Comparison of ENCODE assay signal across 25 cellular contexts in genomic region chr14:68335312-68335711, GRCh38.
"Had no signal": no experiment of that assay in that cellular context is flagged by ENCODE, and none has a peak within 500 bp of the region (broad histone marks: within the 10 kb centered on the region; RNA-seq: fewer than 3 reads in every experiment).

No MANE protein-coding gene starts in this region.

- H2AFZ ChIP-seq: hepatocyte had no signal

- H3K27ac ChIP-seq: hepatocyte, left lung, sigmoid colon, thoracic aorta, upper lobe of right lung, VCaP had no signal

- H3K9me3 Mint-ChIP-seq: central memory CD8-positive, alpha-beta T cell; effector memory CD8-positive, alpha-beta T cell; natural killer cell had no signal

- H3K27ac Mint-ChIP-seq: activated CD8-positive, alpha-beta T cell treated with anti-CD3 and anti-CD28 coated beads, Interleukin-2, amount 10 ng/mL, durations not matched to agents 7 days and 5 days; activated naive CD8-positive, alpha-beta T cell treated with anti-CD3 and anti-CD28 coated beads for 36 hours; effector memory CD8-positive, alpha-beta T cell had no signal

- H3K36me3 Mint-ChIP-seq: natural killer cell had no signal

- H3K9me3 ChIP-seq: left lung, sigmoid colon, thoracic aorta, upper lobe of right lung had no signal

- H3K4me1 Mint-ChIP-seq: central memory CD8-positive, alpha-beta T cell had no signal

- H3K79me2 ChIP-seq: hepatocyte had no signal

- H3K4me3 Mint-ChIP-seq: activated CD8-positive, alpha-beta T cell treated with anti-CD3 and anti-CD28 coated beads, Interleukin-2, amount 10 ng/mL, durations not matched to agents 7 days and 5 days; activated naive CD8-positive, alpha-beta T cell treated with anti-CD3 and anti-CD28 coated beads for 36 hours; central memory CD8-positive, alpha-beta T cell; effector memory CD8-positive, alpha-beta T cell; natural killer cell had no signal

- H3K27me3 ChIP-seq: hepatocyte, left lung, sigmoid colon, upper lobe of right lung had no signal

- H3K4me1 ChIP-seq: upper lobe of right lung had no signal

- H3K36me3 ChIP-seq: left lung, sigmoid colon, thoracic aorta, upper lobe of right lung had no signal

- H3K27me3 Mint-ChIP-seq: activated naive CD8-positive, alpha-beta T cell treated with anti-CD3 and anti-CD28 coated beads for 36 hours; central memory CD8-positive, alpha-beta T cell; effector memory CD8-positive, alpha-beta T cell had no signal

- FAIRE-seq: astrocyte, colon, endothelial cell of umbilical vein had no signal

- DNase-seq: activated CD4-positive, alpha-beta T cell treated with anti-CD3 and anti-CD28 coated beads for 1 hour; activated CD4-positive, alpha-beta T cell treated with anti-CD3 and anti-CD28 coated beads, Interleukin-2, amount 50 U/mL, for 1 hour; activated CD8-positive, alpha-beta T cell treated with anti-CD3 and anti-CD28 coated beads, Interleukin-2, amount 10 ng/mL, durations not matched to agents 7 days and 5 days; activated naive CD4-positive, alpha-beta T cell treated with Interleukin-2 at 50 U/mL for 16 hours; activated naive CD8-positive, alpha-beta T cell treated with anti-CD3 and anti-CD28 coated beads for 36 hours; activated T-cell treated with anti-CD3 and anti-CD28 coated beads, Interleukin-2, amount 50 U/mL, for 1 hour; effector memory CD8-positive, alpha-beta T cell; foreskin melanocyte; kidney glomerular epithelial cell; left lung; natural killer cell; retina; sigmoid colon; stimulated activated CD4-positive, alpha-beta T cell treated with anti-CD3 and anti-CD28 coated beads, Interleukin-4, amount 100 ng/mL, for 1 hour; stimulated activated naive CD4-positive, alpha-beta T cell treated with Interleukin-2 at 50 U/mL for 16 hours; upper lobe of right lung had no signal

- H3K4me2 ChIP-seq: hepatocyte had no signal

- H3K4me3 ChIP-seq: hepatocyte, left lung, lung, sigmoid colon, thoracic aorta, upper lobe of right lung had no signal

- ATAC-seq: activated CD8-positive, alpha-beta T cell treated with anti-CD3 and anti-CD28 coated beads, Interleukin-2, amount 10 ng/mL, durations not matched to agents 7 days and 5 days; effector memory CD8-positive, alpha-beta T cell; esophagus mucosa; left lung; natural killer cell; upper lobe of right lung had no signal
